Comparison of ENCODE assay signal across 1 cellular context in the genomic region with DNA sequence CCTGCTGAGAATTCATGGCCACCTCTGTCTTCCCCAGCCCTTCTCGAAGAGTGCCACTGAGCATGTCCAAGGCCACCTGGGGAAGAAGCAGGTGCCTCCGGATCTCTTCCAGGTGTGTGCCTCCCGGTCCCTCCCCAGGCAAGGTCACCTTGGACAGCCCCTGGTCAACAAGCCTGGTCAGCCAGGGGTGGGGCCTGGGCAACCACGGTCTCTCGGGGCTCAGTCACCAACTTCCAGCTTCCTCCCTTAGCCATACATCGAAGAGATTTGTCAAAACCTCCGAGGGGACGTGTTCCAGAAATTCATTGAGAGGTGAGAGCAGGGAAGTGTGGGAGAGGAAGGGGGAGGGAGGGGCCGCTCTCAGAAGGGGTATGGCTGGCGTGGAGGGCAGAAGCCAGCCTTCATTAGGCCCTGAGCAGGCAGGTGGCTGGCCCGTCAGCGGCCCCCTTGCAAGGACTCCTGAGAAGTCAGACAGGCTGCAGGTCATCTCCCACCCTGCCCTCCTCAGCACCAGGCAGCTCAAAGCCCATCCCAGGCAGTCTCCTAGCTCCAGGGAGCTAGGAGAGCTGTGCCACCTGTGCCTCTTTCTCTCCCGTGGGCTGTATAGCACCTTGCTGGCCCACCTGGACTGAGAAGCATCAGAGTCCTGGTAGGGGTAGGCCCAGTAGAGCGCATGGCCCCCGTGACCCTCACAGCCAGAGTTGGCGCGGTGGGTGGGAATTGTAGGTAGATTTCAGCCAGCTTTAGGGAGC.
TF ChIP-seq lines count a peak whose summit lies in the region.

No MANE protein-coding gene starts in this region.

TF ChIP-seq in GM23338, 12 proteins besides CTCF, POLR2A, EP300 and RAD21 (continued from another document):
- no peak for TF ChIP-seq JUNB (IDR thresholded peaks at IDR 0.05; ENCODE audit: unreplicated experiment)
- no peak for TF ChIP-seq ETS1 (IDR thresholded peaks at IDR 0.05)
- no peak for TF ChIP-seq ZNF114 (CRISPR knock-in tag; IDR thresholded peaks at IDR 0.05)
- no peak for TF ChIP-seq CREB1 (CRISPR knock-in tag; IDR thresholded peaks at IDR 0.05; ENCODE audit: low read depth)
- TF ChIP-seq, protein P1, sequence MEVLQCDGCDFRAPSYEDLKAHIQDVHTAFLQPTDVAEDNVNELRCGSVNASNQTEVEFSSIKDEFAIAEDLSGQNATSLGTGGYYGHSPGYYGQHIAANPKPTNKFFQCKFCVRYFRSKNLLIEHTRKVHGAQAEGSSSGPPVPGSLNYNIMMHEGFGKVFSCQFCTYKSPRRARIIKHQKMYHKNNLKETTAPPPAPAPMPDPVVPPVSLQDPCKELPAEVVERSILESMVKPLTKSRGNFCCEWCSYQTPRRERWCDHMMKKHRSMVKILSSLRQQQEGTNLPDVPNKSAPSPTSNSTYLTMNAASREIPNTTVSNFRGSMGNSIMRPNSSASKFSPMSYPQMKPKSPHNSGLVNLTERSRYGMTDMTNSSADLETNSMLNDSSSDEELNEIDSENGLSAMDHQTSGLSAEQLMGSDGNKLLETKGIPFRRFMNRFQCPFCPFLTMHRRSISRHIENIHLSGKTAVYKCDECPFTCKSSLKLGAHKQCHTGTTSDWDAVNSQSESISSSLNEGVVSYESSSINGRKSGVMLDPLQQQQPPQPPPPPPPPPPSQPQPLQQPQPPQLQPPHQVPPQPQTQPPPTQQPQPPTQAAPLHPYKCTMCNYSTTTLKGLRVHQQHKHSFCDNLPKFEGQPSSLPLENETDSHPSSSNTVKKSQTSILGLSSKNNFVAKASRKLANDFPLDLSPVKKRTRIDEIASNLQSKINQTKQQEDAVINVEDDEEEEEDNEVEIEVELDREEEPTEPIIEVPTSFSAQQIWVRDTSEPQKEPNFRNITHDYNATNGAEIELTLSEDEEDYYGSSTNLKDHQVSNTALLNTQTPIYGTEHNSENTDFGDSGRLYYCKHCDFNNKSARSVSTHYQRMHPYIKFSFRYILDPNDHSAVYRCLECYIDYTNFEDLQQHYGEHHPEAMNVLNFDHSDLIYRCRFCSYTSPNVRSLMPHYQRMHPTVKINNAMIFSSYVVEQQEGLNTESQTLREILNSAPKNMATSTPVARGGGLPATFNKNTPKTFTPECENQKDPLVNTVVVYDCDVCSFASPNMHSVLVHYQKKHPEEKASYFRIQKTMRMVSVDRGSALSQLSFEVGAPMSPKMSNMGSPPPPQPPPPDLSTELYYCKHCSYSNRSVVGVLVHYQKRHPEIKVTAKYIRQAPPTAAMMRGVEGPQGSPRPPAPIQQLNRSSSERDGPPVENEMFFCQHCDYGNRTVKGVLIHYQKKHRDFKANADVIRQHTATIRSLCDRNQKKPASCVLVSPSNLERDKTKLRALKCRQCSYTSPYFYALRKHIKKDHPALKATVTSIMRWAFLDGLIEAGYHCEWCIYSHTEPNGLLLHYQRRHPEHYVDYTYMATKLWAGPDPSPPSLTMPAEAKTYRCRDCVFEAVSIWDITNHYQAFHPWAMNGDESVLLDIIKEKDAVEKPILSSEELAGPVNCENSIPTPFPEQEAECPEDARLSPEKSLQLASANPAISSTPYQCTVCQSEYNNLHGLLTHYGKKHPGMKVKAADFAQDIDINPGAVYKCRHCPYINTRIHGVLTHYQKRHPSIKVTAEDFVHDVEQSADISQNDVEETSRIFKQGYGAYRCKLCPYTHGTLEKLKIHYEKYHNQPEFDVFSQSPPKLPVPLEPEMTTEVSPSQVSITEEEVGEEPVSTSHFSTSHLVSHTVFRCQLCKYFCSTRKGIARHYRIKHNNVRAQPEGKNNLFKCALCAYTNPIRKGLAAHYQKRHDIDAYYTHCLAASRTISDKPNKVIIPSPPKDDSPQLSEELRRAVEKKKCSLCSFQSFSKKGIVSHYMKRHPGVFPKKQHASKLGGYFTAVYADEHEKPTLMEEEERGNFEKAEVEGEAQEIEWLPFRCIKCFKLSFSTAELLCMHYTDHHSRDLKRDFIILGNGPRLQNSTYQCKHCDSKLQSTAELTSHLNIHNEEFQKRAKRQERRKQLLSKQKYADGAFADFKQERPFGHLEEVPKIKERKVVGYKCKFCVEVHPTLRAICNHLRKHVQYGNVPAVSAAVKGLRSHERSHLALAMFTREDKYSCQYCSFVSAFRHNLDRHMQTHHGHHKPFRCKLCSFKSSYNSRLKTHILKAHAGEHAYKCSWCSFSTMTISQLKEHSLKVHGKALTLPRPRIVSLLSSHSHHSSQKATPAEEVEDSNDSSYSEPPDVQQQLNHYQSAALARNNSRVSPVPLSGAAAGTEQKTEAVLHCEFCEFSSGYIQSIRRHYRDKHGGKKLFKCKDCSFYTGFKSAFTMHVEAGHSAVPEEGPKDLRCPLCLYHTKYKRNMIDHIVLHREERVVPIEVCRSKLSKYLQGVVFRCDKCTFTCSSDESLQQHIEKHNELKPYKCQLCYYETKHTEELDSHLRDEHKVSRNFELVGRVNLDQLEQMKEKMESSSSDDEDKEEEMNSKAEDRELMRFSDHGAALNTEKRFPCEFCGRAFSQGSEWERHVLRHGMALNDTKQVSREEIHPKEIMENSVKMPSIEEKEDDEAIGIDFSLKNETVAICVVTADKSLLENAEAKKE (CRISPR knock-in tag; IDR thresholded peaks at IDR 0.05): no peak
- TF ChIP-seq NANOG (IDR thresholded peaks at IDR 0.05; ENCODE audit: borderline replicate concordance): no peak
- TF ChIP-seq, protein P2, sequence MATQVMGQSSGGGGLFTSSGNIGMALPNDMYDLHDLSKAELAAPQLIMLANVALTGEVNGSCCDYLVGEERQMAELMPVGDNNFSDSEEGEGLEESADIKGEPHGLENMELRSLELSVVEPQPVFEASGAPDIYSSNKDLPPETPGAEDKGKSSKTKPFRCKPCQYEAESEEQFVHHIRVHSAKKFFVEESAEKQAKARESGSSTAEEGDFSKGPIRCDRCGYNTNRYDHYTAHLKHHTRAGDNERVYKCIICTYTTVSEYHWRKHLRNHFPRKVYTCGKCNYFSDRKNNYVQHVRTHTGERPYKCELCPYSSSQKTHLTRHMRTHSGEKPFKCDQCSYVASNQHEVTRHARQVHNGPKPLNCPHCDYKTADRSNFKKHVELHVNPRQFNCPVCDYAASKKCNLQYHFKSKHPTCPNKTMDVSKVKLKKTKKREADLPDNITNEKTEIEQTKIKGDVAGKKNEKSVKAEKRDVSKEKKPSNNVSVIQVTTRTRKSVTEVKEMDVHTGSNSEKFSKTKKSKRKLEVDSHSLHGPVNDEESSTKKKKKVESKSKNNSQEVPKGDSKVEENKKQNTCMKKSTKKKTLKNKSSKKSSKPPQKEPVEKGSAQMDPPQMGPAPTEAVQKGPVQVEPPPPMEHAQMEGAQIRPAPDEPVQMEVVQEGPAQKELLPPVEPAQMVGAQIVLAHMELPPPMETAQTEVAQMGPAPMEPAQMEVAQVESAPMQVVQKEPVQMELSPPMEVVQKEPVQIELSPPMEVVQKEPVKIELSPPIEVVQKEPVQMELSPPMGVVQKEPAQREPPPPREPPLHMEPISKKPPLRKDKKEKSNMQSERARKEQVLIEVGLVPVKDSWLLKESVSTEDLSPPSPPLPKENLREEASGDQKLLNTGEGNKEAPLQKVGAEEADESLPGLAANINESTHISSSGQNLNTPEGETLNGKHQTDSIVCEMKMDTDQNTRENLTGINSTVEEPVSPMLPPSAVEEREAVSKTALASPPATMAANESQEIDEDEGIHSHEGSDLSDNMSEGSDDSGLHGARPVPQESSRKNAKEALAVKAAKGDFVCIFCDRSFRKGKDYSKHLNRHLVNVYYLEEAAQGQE (IDR thresholded peaks at IDR 0.05; ENCODE audit: unreplicated experiment): no peak
- TF ChIP-seq STAT1 (IDR thresholded peaks at IDR 0.05; ENCODE audit: unreplicated experiment): no peak
- no peak for TF ChIP-seq ZNF331 (CRISPR knock-in tag; IDR thresholded peaks at IDR 0.05; ENCODE audit: low read depth)
- no peak for TF ChIP-seq EZH2 (IDR thresholded peaks at IDR 0.05; ENCODE audit: low read depth, unreplicated experiment)
- TF ChIP-seq EZH2phosphoT487 (IDR thresholded peaks at IDR 0.05; ENCODE audit: unreplicated experiment): no peak
